ENCODE assay signal across 10 cellular contexts in the genomic region with DNA sequence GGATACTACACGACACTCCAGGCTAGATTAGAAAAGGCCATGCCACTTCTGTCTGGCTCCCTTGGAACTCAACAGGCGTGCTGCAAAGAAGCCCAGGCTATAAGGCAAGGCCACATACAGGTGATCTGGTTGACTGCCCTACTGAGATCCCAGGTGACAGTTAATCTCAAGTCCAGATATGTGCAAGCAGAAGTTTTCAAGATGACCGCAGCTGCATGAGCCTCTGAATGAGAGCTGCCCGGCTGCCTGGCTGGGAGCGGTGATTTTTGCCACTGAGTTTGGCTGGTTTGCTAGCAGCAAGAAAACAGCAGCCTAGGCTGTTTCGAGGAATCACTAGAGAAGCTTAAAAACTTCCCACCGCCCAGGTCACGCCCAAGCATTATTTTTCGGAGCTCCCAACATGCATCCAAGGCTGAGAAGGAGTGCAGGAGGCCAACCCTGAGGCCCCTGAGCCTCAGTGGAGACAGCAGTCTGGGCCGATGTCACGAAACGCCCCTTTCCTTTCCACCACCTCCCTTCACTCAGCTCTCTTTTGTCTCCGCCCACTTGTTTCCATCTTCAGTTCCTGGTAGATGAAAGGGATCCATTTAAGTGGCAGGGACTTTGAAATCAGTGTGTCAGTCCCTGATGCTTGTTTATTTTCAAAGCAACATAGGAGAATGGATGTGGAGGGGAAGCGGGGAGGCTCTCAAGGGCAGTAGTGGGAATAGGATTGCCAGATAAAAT.
A peak's percentile ranks its signal among the peaks of the same experiment; 100 is the strongest.
DNase-seq lines count a peak whose midpoint lies in the region; ATAC-seq lines count a peak whose summit lies in the region.
"Had no signal": no experiment of that assay in that cellular context is flagged by ENCODE, and none has a peak within 500 bp of the region (broad histone marks: within the 10 kb centered on the region; RNA-seq: fewer than 3 reads in every experiment).

No MANE protein-coding gene starts in this region.

- peak overlapping the region; percentile 37 for H3K9ac ChIP-seq in ES-I3 (ENCODE audit: low read depth, low read length)
- H3K9ac ChIP-seq: BLaER1 treated with 17β-estradiol and CSF1 and Interleukin-3, amounts not matched to agents 10 nM and 100 nM had no signal

- H3K36me3 ChIP-seq in ES-I3 (ENCODE audit: insufficient read depth, low read length): no peaks in the 10 kb centered on the region
- H3K36me3 ChIP-seq: BLaER1 treated with 17β-estradiol and CSF1 and Interleukin-3, amounts not matched to agents 10 nM and 100 nM had no signal

- DNase-seq in hippocampal formation (lab: John Stamatoyannopoulos, UW) (peak; percentile 5 to 15), NCI-H1694 treated with DMSO at 0.1 percent for 48 hours (lab: John Stamatoyannopoulos, UW) (no peak), MV-4-11 (lab: John Stamatoyannopoulos, UW) (no peak), AML-193 (lab: John Stamatoyannopoulos, UW) (no peak)
- no peak for DNase-seq in activated naive CD4-positive, alpha-beta T cell treated with anti-CD3 and anti-CD28 coated beads, Interleukin-2, amount 50 U/mL, for 16 hours
- DNase-seq: activated naive CD8-positive, alpha-beta T cell treated with anti-CD3 and anti-CD28 coated beads, Interleukin-2, amount 50 U/mL, for 24 hours had no signal

- peak; percentile 52 for ATAC-seq in GM19455 (IDR thresholded peaks at IDR 0.05; ENCODE audit: unreplicated experiment)
- ATAC-seq in HG03442 (IDR thresholded peaks at IDR 0.05; ENCODE audit: unreplicated experiment): peak; percentile 57
- ATAC-seq: activated naive CD8-positive, alpha-beta T cell treated with anti-CD3 and anti-CD28 coated beads, Interleukin-2, amount 50 U/mL, for 24 hours had no signal

- H3K9me3 ChIP-seq in ES-I3 (ENCODE audit: control insufficient read depth, insufficient read depth, low read length): no peaks in the 10 kb centered on the region
- H3K9me3 ChIP-seq: BLaER1 treated with 17β-estradiol and CSF1 and Interleukin-3, amounts not matched to agents 10 nM and 100 nM had no signal

- peaks cover 11% of the 10 kb centered on the region for H3K4me1 ChIP-seq in ES-I3 (ENCODE audit: insufficient read depth, low read length)

Comparison
In these comparisons a context has a peak if more than half of its experiments do, and no peak if none do; other contexts are left out.
1. DNase-seq: peak in hippocampal formation (2 of 2); none in activated naive CD4-positive, alpha-beta T cell treated with anti-CD3 and anti-CD28 coated beads, Interleukin-2, amount 50 U/mL, for 16 hours (single experiment), NCI-H1694 treated with DMSO at 0.1 percent for 48 hours (single experiment), MV-4-11 (single experiment) and AML-193 (0 of 2).